Comparison of ENCODE assay signal across 12 cellular contexts in the genomic region with DNA sequence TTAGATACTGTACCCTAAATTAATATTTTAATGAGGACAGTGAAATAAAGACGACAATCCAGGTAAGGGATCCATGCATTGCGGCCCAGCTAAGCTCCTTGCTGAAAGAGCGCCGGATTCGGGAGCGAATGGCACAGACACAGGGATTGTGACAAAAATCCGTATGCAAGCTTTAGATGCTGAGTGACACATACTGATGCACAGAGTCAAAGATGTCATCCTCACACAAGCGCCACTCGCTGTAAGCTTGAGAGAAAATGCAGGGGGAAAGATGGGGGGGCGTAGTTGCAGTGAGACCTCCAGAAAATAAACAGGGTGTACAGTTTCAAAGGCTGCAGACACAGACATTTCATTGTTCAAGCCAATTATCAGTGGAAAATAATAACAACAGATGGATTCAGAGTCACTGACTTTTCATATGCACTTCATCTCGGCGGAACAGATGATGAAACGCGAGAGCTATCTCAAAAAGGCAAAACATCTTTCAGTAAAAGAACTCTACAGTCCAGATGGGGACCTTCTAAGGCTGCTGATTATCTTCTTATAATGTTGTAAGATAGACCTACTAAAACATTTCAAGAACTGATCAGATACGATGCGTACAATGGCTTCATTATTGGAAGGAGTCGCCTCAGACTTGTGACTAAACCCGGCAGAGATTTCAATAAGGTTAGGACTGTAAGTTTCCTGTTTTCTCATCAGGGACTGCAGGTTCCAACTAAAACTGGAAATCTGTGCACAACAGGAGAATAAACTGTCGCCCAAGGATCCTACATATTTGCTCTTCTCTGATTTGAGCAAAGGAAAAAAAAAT.
A peak's percentile ranks its signal among the peaks of the same experiment; 100 is the strongest.
DNase-seq lines count a peak whose midpoint lies in the region; ATAC-seq and TF ChIP-seq lines count a peak whose summit lies in the region.
"Had no signal": no experiment of that assay in that cellular context is flagged by ENCODE, and none has a peak within 500 bp of the region (broad histone marks: within the 10 kb centered on the region; RNA-seq: fewer than 3 reads in every experiment).

No MANE protein-coding gene starts in this region.

- no peaks in the 10 kb centered on the region; the same call in 1 of the 2 replicates for H3K9me3 ChIP-seq in AG04450 (ENCODE audit: control insufficient read depth, insufficient read depth, low read length)
- no peaks in the 10 kb centered on the region for H3K9me3 ChIP-seq in HEK293 (ENCODE audit: control insufficient read depth, insufficient read depth, low read depth, low read length)
- no peaks in the 10 kb centered on the region for H3K9me3 ChIP-seq in OCI-LY7 (ENCODE audit: low read length)
- H3K9me3 ChIP-seq: Peyer's patch had no signal

- TF ChIP-seq CTCF in AG04450 (IDR thresholded peaks at IDR 0.05; ENCODE audit: low read depth, low read length), result no peak
- no peak for TF ChIP-seq CTCF in HEK293 (tag by site-specific recombination; IDR thresholded peaks at IDR 0.05)
- no peak for TF ChIP-seq CTCF in OCI-LY7 (conservative IDR thresholded peaks at IDR 0.05; ENCODE audit: low read length)

- H3K27me3 Mint-ChIP-seq in activated naive CD8-positive, alpha-beta T cell, result no peaks in the 10 kb centered on the region

- DNase-seq in AG04450 (ENCODE audit: low read depth, low spot score), result no peak
- DNase-seq in iris pigment epithelial cell (ENCODE audit: low read depth), result peak; percentile 48
- no peak for DNase-seq in OCI-LY7 (ENCODE audit: low spot score)
- DNase-seq in LoVo (ENCODE audit: low spot score), result no peak
- DNase-seq in NCI-H446 treated with DMSO at 0.1 percent for 48 hours (lab: John Stamatoyannopoulos, UW), result no peak
- DNase-seq: activated gamma-delta T cell; effector CD4-positive, alpha-beta T cell; NCI-H187; Peyer's patch had no signal

- H3K27me3 ChIP-seq in AG04450 (ENCODE audit: control insufficient read depth, insufficient read depth, low read length), result no peaks in the 10 kb centered on the region
- H3K27me3 ChIP-seq: Peyer's patch had no signal

- H3K9me2 ChIP-seq in OCI-LY7 (ENCODE audit: insufficient read depth, low read length), result no peaks in the 10 kb centered on the region

- ATAC-seq in HG03280 (IDR thresholded peaks at IDR 0.05; ENCODE audit: unreplicated experiment), result no peak

- intact Hi-C loops in OCI-LY7 (cut with micrococcal nuclease; ENCODE audit: unreplicated experiment), result no loop called here

- H3K9me3 Mint-ChIP-seq in activated naive CD8-positive, alpha-beta T cell (ENCODE audit: low read depth), result no peaks in the 10 kb centered on the region

- H3K4me1 ChIP-seq in HEK293 (ENCODE audit: control insufficient read depth, insufficient read depth, low read length), result peaks cover 12% of the 10 kb centered on the region; the same call in 1 of the 2 replicates
- H3K4me1 ChIP-seq in OCI-LY7 (ENCODE audit: insufficient read depth, low read length, poor library complexity, severe bottlenecking), result no peaks in the 10 kb centered on the region

- no peak overlapping the region for H3K4me2 ChIP-seq in OCI-LY7 (ENCODE audit: low read length)

- H3K36me3 Mint-ChIP-seq in activated naive CD8-positive, alpha-beta T cell, result peaks cover 12% of the 10 kb centered on the region

- no peak overlapping the region for H3K27ac ChIP-seq in AG04450 (ENCODE audit: low read depth, low read length)
- no peak overlapping the region for H3K27ac ChIP-seq in HEK293 (ENCODE audit: extremely low read depth, low read depth, low read length)
- no peak overlapping the region for H3K27ac ChIP-seq in OCI-LY7 (ENCODE audit: low read depth, low read length, poor library complexity, severe bottlenecking)
- H3K27ac ChIP-seq: Peyer's patch had no signal

- peak overlapping the region; percentile 8; the same call in 1 of the 2 replicates for H3K4me3 ChIP-seq in AG04450 (ENCODE audit: low read depth, low read length)
- no peak overlapping the region for H3K4me3 ChIP-seq in HEK293 (ENCODE audit: low read depth, low read length)
- H3K4me3 ChIP-seq in OCI-LY7 (ENCODE audit: low read depth, low read length, poor library complexity, severe bottlenecking), result no peak overlapping the region
- H3K4me3 ChIP-seq: Peyer's patch had no signal

- H3K4me3 Mint-ChIP-seq in activated naive CD8-positive, alpha-beta T cell, result peak overlapping the region; percentile 88

- H3K36me3 ChIP-seq in HEK293 (ENCODE audit: control insufficient read depth in 2 of 2, insufficient read depth in 1 of 2, low read length in 2 of 2), result no peaks in the 10 kb centered on the region
- H3K36me3 ChIP-seq in OCI-LY7 (ENCODE audit: insufficient read depth, low read length), result no peaks in the 10 kb centered on the region
- H3K36me3 ChIP-seq: Peyer's patch had no signal

- CTCF ChIA-PET in AG04450 (lab: Charles Lee) (interaction anchor here (0.6 to 1.7 kb wide), 2 partner anchors 280 to 344 kb away, joined by 3 to 5 read pairs; no protein-coding TSS in a partner anchor), HEK293 (lab: Yijun Ruan, JAX) (no interaction called here), OCI-LY7 (lab: Charles Lee; ENCODE audit: unreplicated experiment) (no interaction called here)

- H3K4me1 Mint-ChIP-seq in activated naive CD8-positive, alpha-beta T cell (ENCODE audit: low read depth), result peaks cover 87% of the 10 kb centered on the region

- H4K20me1 ChIP-seq in OCI-LY7 (ENCODE audit: insufficient read depth, low read length), result peaks cover 8% of the 10 kb centered on the region

- H3K79me2 ChIP-seq in OCI-LY7 (ENCODE audit: insufficient read depth, low read depth, low read length), result no peaks in the 10 kb centered on the region

- POLR2A ChIA-PET in AG04450 (lab: Yijun Ruan, JAX), result interaction anchor here (0.6 kb wide), 1 partner anchor 275 kb away, joined by 7 read pairs; the partner anchor contains the start of gene FOXP1
- POLR2A ChIA-PET in HEK293 (lab: Yijun Ruan, JAX), result no interaction called here
- POLR2A ChIA-PET in OCI-LY7 (lab: Charles Lee), result interaction anchor here (0.7 kb wide), 1 partner anchor 8 kb away, joined by 3 read pairs; no protein-coding TSS in a partner anchor

- H3K27ac Mint-ChIP-seq in activated naive CD8-positive, alpha-beta T cell, result peak overlapping the region; percentile 100

- H2AFZ ChIP-seq in OCI-LY7 (ENCODE audit: low read length), result no peak overlapping the region

- BruUV-seq in OCI-LY7 (replicated peaks; lab: Mats Ljungman, UMichigan), result no TSS peak

TF ChIP-seq in HEK293, 187 proteins besides CTCF, POLR2A, EP300 and RAD21:
- TF ChIP-seq ZNF624 (tag by site-specific recombination; IDR thresholded peaks at IDR 0.05) (no peak), ZNF473 (tag by site-specific recombination; IDR thresholded peaks at IDR 0.05) (no peak), SCRT1 (tag by site-specific recombination; IDR thresholded peaks at IDR 0.05; ENCODE audit: borderline replicate concordance) (0 out of 2 replicates have a peak, but pooled peaks have one; percentile 27), GFI1B (tag by site-specific recombination; IDR thresholded peaks at IDR 0.05) (peak; percentile 80)
- TF ChIP-seq, protein P1, sequence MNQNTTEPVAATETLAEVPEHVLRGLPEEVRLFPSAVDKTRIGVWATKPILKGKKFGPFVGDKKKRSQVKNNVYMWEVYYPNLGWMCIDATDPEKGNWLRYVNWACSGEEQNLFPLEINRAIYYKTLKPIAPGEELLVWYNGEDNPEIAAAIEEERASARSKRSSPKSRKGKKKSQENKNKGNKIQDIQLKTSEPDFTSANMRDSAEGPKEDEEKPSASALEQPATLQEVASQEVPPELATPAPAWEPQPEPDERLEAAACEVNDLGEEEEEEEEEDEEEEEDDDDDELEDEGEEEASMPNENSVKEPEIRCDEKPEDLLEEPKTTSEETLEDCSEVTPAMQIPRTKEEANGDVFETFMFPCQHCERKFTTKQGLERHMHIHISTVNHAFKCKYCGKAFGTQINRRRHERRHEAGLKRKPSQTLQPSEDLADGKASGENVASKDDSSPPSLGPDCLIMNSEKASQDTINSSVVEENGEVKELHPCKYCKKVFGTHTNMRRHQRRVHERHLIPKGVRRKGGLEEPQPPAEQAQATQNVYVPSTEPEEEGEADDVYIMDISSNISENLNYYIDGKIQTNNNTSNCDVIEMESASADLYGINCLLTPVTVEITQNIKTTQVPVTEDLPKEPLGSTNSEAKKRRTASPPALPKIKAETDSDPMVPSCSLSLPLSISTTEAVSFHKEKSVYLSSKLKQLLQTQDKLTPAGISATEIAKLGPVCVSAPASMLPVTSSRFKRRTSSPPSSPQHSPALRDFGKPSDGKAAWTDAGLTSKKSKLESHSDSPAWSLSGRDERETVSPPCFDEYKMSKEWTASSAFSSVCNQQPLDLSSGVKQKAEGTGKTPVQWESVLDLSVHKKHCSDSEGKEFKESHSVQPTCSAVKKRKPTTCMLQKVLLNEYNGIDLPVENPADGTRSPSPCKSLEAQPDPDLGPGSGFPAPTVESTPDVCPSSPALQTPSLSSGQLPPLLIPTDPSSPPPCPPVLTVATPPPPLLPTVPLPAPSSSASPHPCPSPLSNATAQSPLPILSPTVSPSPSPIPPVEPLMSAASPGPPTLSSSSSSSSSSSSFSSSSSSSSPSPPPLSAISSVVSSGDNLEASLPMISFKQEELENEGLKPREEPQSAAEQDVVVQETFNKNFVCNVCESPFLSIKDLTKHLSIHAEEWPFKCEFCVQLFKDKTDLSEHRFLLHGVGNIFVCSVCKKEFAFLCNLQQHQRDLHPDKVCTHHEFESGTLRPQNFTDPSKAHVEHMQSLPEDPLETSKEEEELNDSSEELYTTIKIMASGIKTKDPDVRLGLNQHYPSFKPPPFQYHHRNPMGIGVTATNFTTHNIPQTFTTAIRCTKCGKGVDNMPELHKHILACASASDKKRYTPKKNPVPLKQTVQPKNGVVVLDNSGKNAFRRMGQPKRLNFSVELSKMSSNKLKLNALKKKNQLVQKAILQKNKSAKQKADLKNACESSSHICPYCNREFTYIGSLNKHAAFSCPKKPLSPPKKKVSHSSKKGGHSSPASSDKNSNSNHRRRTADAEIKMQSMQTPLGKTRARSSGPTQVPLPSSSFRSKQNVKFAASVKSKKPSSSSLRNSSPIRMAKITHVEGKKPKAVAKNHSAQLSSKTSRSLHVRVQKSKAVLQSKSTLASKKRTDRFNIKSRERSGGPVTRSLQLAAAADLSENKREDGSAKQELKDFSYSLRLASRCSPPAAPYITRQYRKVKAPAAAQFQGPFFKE (tag by site-specific recombination; IDR thresholded peaks at IDR 0.05; ENCODE audit: borderline replicate concordance), result no peak
TF ChIP-seq in HEK293: peak in this region for 2.
